1 cellular context compared by ENCODE assay signal in genomic region chr10:78774999-78775711, GRCh38.
A peak's percentile ranks its signal among the peaks of the same experiment; 100 is the strongest.
TF ChIP-seq lines count a peak whose summit lies in the region.

No MANE protein-coding gene starts in this region.

TF ChIP-seq in HepG2, 621 proteins besides CTCF, POLR2A, EP300 and RAD21 (continued from another document and continues in another):
- no peak for TF ChIP-seq PRDM15 (CRISPR knock-in tag; IDR thresholded peaks at IDR 0.05)
- no peak for TF ChIP-seq ZNF335 (CRISPR knock-in tag; IDR thresholded peaks at IDR 0.05)
- no peak for TF ChIP-seq RFX5 (IDR thresholded peaks at IDR 0.05; ENCODE audit: low read depth, low read length)
- TF ChIP-seq ZNF292 (CRISPR knock-in tag; IDR thresholded peaks at IDR 0.05; ENCODE audit: borderline replicate concordance, low read depth), result no peak
- TF ChIP-seq ZFP1 (CRISPR knock-in tag; IDR thresholded peaks at IDR 0.05), result no peak
- no peak for TF ChIP-seq KLF15 (CRISPR knock-in tag; IDR thresholded peaks at IDR 0.05; ENCODE audit: borderline replicate concordance)
- TF ChIP-seq PTBP1 (IDR thresholded peaks at IDR 0.05; ENCODE audit: low read depth, low read length, poor library complexity, severe bottlenecking), result no peak
- TF ChIP-seq SP140L (CRISPR knock-in tag; IDR thresholded peaks at IDR 0.05; ENCODE audit: borderline replicate concordance), result no peak
- no peak for TF ChIP-seq ZBTB20 (CRISPR knock-in tag; IDR thresholded peaks at IDR 0.05; ENCODE audit: borderline replicate concordance, low read depth)
- TF ChIP-seq ZNF570 (CRISPR knock-in tag; IDR thresholded peaks at IDR 0.05; ENCODE audit: borderline replicate concordance), result no peak
- TF ChIP-seq ZNF646 (CRISPR knock-in tag; IDR thresholded peaks at IDR 0.05), result no peak; the same call in 1 of the 2 replicates
- no peak for TF ChIP-seq HOXA9 (CRISPR knock-in tag; IDR thresholded peaks at IDR 0.05; ENCODE audit: borderline replicate concordance)
- no peak for TF ChIP-seq ZNF776 (CRISPR knock-in tag; IDR thresholded peaks at IDR 0.05)
- TF ChIP-seq PAX8 (CRISPR knock-in tag; IDR thresholded peaks at IDR 0.05; ENCODE audit: borderline replicate concordance), result 0 out of 2 replicates have a peak, but pooled peaks have one; percentile 41
- no peak for TF ChIP-seq ZNF766 (CRISPR knock-in tag; IDR thresholded peaks at IDR 0.05; ENCODE audit: borderline replicate concordance)
- TF ChIP-seq SMAD3 (CRISPR knock-in tag; IDR thresholded peaks at IDR 0.05), result no peak
- no peak for TF ChIP-seq HNF1B (CRISPR knock-in tag; IDR thresholded peaks at IDR 0.05)
- no peak for TF ChIP-seq MAF1 (CRISPR knock-in tag; IDR thresholded peaks at IDR 0.05; ENCODE audit: borderline replicate concordance)
- no peak for TF ChIP-seq MAFK (conservative IDR thresholded peaks at IDR 0.05 in 1 of 2, IDR thresholded peaks at IDR 0.05 in 1 of 2; ENCODE audit: low read length in 2 of 2)
- no peak for TF ChIP-seq ZSCAN5A (CRISPR knock-in tag; IDR thresholded peaks at IDR 0.05; ENCODE audit: borderline replicate concordance)
- no peak for TF ChIP-seq ATF4 (CRISPR knock-in tag; IDR thresholded peaks at IDR 0.05)
- TF ChIP-seq TERF1 (CRISPR knock-in tag; IDR thresholded peaks at IDR 0.05), result no peak
- no peak for TF ChIP-seq BRCA1 (CRISPR knock-in tag; IDR thresholded peaks at IDR 0.05)
- no peak for TF ChIP-seq CBFB (CRISPR knock-in tag; IDR thresholded peaks at IDR 0.05)
- no peak for TF ChIP-seq SRSF1 (optimal IDR thresholded peaks at IDR 0.05; ENCODE audit: low read depth, low read length)
- no peak for TF ChIP-seq RFX1 (IDR thresholded peaks at IDR 0.05)
- no peak for TF ChIP-seq ZNF24 (IDR thresholded peaks at IDR 0.05)
- no peak for TF ChIP-seq ZNF703 (CRISPR knock-in tag; IDR thresholded peaks at IDR 0.05; ENCODE audit: borderline replicate concordance)
- no peak for TF ChIP-seq ZFP36L1 (CRISPR knock-in tag; IDR thresholded peaks at IDR 0.05)
- no peak for TF ChIP-seq SMAD1 (CRISPR knock-in tag; IDR thresholded peaks at IDR 0.05; ENCODE audit: borderline replicate concordance, low read depth)
- TF ChIP-seq SALL2 (CRISPR knock-in tag; IDR thresholded peaks at IDR 0.05), result peak; percentile 55; the same call in 1 of the 2 replicates
- no peak for TF ChIP-seq ATF3 (CRISPR knock-in tag; IDR thresholded peaks at IDR 0.05)
- TF ChIP-seq POLR2G (IDR thresholded peaks at IDR 0.05; ENCODE audit: low read depth, low read length), result no peak
- TF ChIP-seq BCL6 (CRISPR knock-in tag; IDR thresholded peaks at IDR 0.05), result 0 out of 2 replicates have a peak, but pooled peaks have one; percentile 33
- no peak for TF ChIP-seq TAF15 (IDR thresholded peaks at IDR 0.05; ENCODE audit: low read depth, low read length, poor library complexity, severe bottlenecking)
- TF ChIP-seq ZNF143 (CRISPR knock-in tag; IDR thresholded peaks at IDR 0.05), result no peak
- TF ChIP-seq TGIF2 (CRISPR knock-in tag; IDR thresholded peaks at IDR 0.05), result no peak
- TF ChIP-seq ZBTB7A (CRISPR knock-in tag; IDR thresholded peaks at IDR 0.05), result peak; percentile 85
- TF ChIP-seq KLF6 (CRISPR knock-in tag; IDR thresholded peaks at IDR 0.05), result no peak
